In genomic region chr2:170639635-170640034, GRCh38 we compare ENCODE assay signal across 27 cellular contexts.
"Had no signal": no experiment of that assay in that cellular context is flagged by ENCODE, and none has a peak within 500 bp of the region (broad histone marks: within the 10 kb centered on the region; RNA-seq: fewer than 3 reads in every experiment).

No MANE protein-coding gene starts in this region.

- H3K9me3 ChIP-seq: colonic mucosa, esophagus muscularis mucosa, esophagus squamous epithelium, gastrocnemius medialis, gastroesophageal sphincter had no signal

- H3K36me3 ChIP-seq: colonic mucosa, esophagus muscularis mucosa, esophagus squamous epithelium, gastrocnemius medialis, gastroesophageal sphincter, heart left ventricle, heart right ventricle had no signal

- H3K4me2 ChIP-seq: hepatocyte had no signal

- FAIRE-seq: endometrium, endothelial cell of umbilical vein, frontal cortex had no signal

- H3K79me2 ChIP-seq: hepatocyte had no signal

- H3K27me3 ChIP-seq: colonic mucosa, dorsolateral prefrontal cortex, esophagus muscularis mucosa, gastrocnemius medialis, gastroesophageal sphincter, hepatocyte had no signal

- H3K4me1 ChIP-seq: colonic mucosa, esophagus muscularis mucosa, esophagus squamous epithelium, foreskin keratinocyte, gastrocnemius medialis, gastroesophageal sphincter, heart left ventricle, heart right ventricle had no signal

- H3K4me3 ChIP-seq: colonic mucosa, coronary artery, dorsolateral prefrontal cortex, esophagus muscularis mucosa, esophagus squamous epithelium, gastrocnemius medialis, gastroesophageal sphincter, heart left ventricle, heart right ventricle, hepatocyte had no signal

- ATAC-seq: effector memory CD8-positive, alpha-beta T cell; esophagus mucosa; foreskin keratinocyte; gastrocnemius medialis; gastroesophageal sphincter; heart left ventricle; heart right ventricle had no signal

- H3K27ac ChIP-seq: colonic mucosa, coronary artery, dorsolateral prefrontal cortex, epithelial cell of prostate, esophagus muscularis mucosa, esophagus squamous epithelium, foreskin keratinocyte, gastrocnemius medialis, gastroesophageal sphincter, heart left ventricle, heart right ventricle, hepatocyte had no signal

- H2AFZ ChIP-seq: hepatocyte had no signal

- DNase-seq: colonic mucosa; cortex of kidney; dermis blood vessel endothelial cell; dorsolateral prefrontal cortex; effector CD4-positive, alpha-beta T cell; effector CD8-positive, alpha-beta T cell; effector memory CD4-positive, alpha-beta T cell; effector memory CD8-positive, alpha-beta T cell; erythroblast; esophagus squamous epithelium; foreskin fibroblast; foreskin keratinocyte; foreskin melanocyte; gastrocnemius medialis; glutamatergic neuron; head of caudate nucleus; heart left ventricle; heart right ventricle had no signal
